Comparison of ENCODE assay signal across 21 cellular contexts in genomic region chr12:122046145-122046544, GRCh38. TPM values are rescaled to one million over a fixed set of nuclear protein-coding genes. Genes with fewer than 3 reads are reported as not detected.
DNase-seq lines count a peak whose midpoint lies in the region; ATAC-seq, FAIRE-seq and TF ChIP-seq lines count a peak whose summit lies in the region.
"Had no signal": no experiment of that assay in that cellular context is flagged by ENCODE, and none has a peak within 500 bp of the region (broad histone marks: within the 10 kb centered on the region; RNA-seq: fewer than 3 reads in every experiment).

No MANE protein-coding gene starts in this region.

- no peak overlapping the region for H2BK15ac ChIP-seq in H9 (ENCODE audit: low read depth, low read length)

- no peak for TF ChIP-seq EP300 in K562 (IDR thresholded peaks at IDR 0.05; ENCODE audit: low read length)

- TF ChIP-seq CTCF in H9 (conservative IDR thresholded peaks at IDR 0.05) (no peak), K562 (IDR thresholded peaks at IDR 0.05 in 2 of 3, conservative IDR thresholded peaks at IDR 0.05 in 1 of 3; ENCODE audit: insufficient read depth in 2 of 3, low read depth in 1 of 3, low read length in 3 of 3) (no peak), glutamatergic neuron (IDR thresholded peaks at IDR 0.05; ENCODE audit: partially characterized antibody, unreplicated experiment) (no peak), upper lobe of right lung (IDR thresholded peaks at IDR 0.05) (no peak)

- H4K20me1 ChIP-seq in H9 (ENCODE audit: control insufficient read depth, insufficient read depth, insufficient read length) (no peaks in the 10 kb centered on the region), K562 (replicated peaks; ENCODE audit: control insufficient read depth, insufficient read depth, low read length) (no peaks in the 10 kb centered on the region)

- H2BK20ac ChIP-seq in H9 (ENCODE audit: low read depth, low read length, poor library complexity, severe bottlenecking): no peak overlapping the region

- TF ChIP-seq POLR2A in K562 (conservative IDR thresholded peaks at IDR 0.05): no peak

- no peak overlapping the region for H4K8ac ChIP-seq in H9 (replicated peaks; ENCODE audit: insufficient read length, low read depth, low read length)

- H3K4me1 ChIP-seq in H9 (ENCODE audit: insufficient read depth, low read length) (no peaks in the 10 kb centered on the region), K562 (replicated peaks in 1 of 2; ENCODE audit: control insufficient read depth in 2 of 2, insufficient read depth in 2 of 2, low read length in 2 of 2) (peaks cover 0 to 5% of the 10 kb centered on the region in 2 experiments; a peak in 3 of 5 replicates), upper lobe of right lung (peaks cover 4% of the 10 kb centered on the region)
- H3K4me1 ChIP-seq: HAP-1 had no signal

- no peaks in the 10 kb centered on the region for H3K79me1 ChIP-seq in H9 (ENCODE audit: insufficient read depth, low read depth, low read length, poor library complexity, severe bottlenecking)

- no peak overlapping the region for H3K56ac ChIP-seq in H9 (ENCODE audit: insufficient read length, low read depth, low read length)

- H3T11ph ChIP-seq in H9 (ENCODE audit: low read length): no peak overlapping the region

- no peak overlapping the region for H4K91ac ChIP-seq in H9 (ENCODE audit: insufficient read length, low read depth, low read length)

- H3K9me1 ChIP-seq in K562 (ENCODE audit: control insufficient read depth, insufficient read depth, low read length): no peaks in the 10 kb centered on the region

- intact Hi-C loops in K562 (cut with micrococcal nuclease): no loop called here
- intact Hi-C loops in upper lobe of right lung (cut with DNase I): no loop called here

- no peak overlapping the region for H3K9ac ChIP-seq in H9 (ENCODE audit: extremely low read depth, insufficient read length, low read length)
- peak overlapping the region in 1 of 2 experiments; percentile 31; a peak in 1 of 4 replicates for H3K9ac ChIP-seq in K562 (ENCODE audit: insufficient read depth in 1 of 2, low read depth in 2 of 2, low read length in 2 of 2)

- H2AFZ ChIP-seq in H9 (ENCODE audit: low read length) (no peak overlapping the region), K562 (ENCODE audit: low read depth, low read length) (no peak overlapping the region)
- H2AFZ ChIP-seq: GM23338 had no signal

- DNase-seq in H9 (no peak), K562 (ENCODE audit: extremely low read depth in 1 of 4, low spot score in 3 of 4) (no peak), glutamatergic neuron (no peak), upper lobe of right lung (no peak), HuH-7.5 (ENCODE audit: low spot score) (no peak), OCI-M1 (lab: John Stamatoyannopoulos, UW) (no peak), hepatic stellate cell (ENCODE audit: low spot score) (no peak)
- DNase-seq: CD8-positive, alpha-beta T cell; COR-L47; DMS153; DMS79 treated with DMSO at 0.1 percent for 48 hours; EL; HFFc6 had no signal

- no peak overlapping the region for H3K4me3 ChIP-seq in K562
- no peak overlapping the region for H3K4me3 ChIP-seq in upper lobe of right lung
- H3K4me3 ChIP-seq: GM23338, HAP-1 had no signal

- H3K27me3 ChIP-seq in H9 (ENCODE audit: insufficient read depth, low read length) (no peaks in the 10 kb centered on the region), K562 (ENCODE audit: control insufficient read depth in 2 of 2, insufficient read depth in 2 of 2, low read length in 2 of 2) (no peaks in the 10 kb centered on the region), upper lobe of right lung (no peaks in the 10 kb centered on the region)

- ATAC-seq in K562: no peak
- ATAC-seq in upper lobe of right lung: peak; percentile 22
- ATAC-seq: CD8-positive, alpha-beta T cell; GM23338 had no signal

- H3K14ac ChIP-seq in H9 (ENCODE audit: insufficient read depth, low read length): no peak overlapping the region

- no peak overlapping the region for H2BK5ac ChIP-seq in H9 (ENCODE audit: insufficient read length, low read length)

- POLR2A ChIA-PET in K562 (lab: Yijun Ruan, JAX): interaction anchor here (0.6 to 0.7 kb wide), 2 partner anchors 17 to 20 kb away, joined by 5 read pairs; no protein-coding TSS in a partner anchor

- no peak overlapping the region for H2AK5ac ChIP-seq in H9 (ENCODE audit: insufficient read length, low read length)

- H3K36me3 Mint-ChIP-seq in H9 (ENCODE audit: insufficient read depth in 1 of 3, low read depth in 3 of 3) (peaks cover 10 to 60% (median 55%) of the 10 kb centered on the region in 3 experiments; a peak in 6 of 7 replicates), glutamatergic neuron (ENCODE audit: unreplicated experiment) (no peaks in the 10 kb centered on the region)

- H3K27ac Mint-ChIP-seq in H9 (peak overlapping the region in 2 of 3 experiments; percentile 35 to 44; a peak in 2 of 7 replicates), glutamatergic neuron (ENCODE audit: unreplicated experiment) (peak overlapping the region; percentile 42)
- H3K27ac Mint-ChIP-seq: CD8-positive, alpha-beta T cell; GM23338; HFFc6 had no signal

- H3K27ac ChIP-seq in H9 (ENCODE audit: insufficient read length, low read depth, low read length): no peak overlapping the region
- H3K27ac ChIP-seq in K562 (ENCODE audit: extremely low read depth, low read depth, low read length): no peak overlapping the region
- H3K27ac ChIP-seq in upper lobe of right lung: no peak overlapping the region
- H3K27ac ChIP-seq: HL-60 had no signal

- H3K79me2 ChIP-seq in H9 (ENCODE audit: insufficient read depth, low read length): no peaks in the 10 kb centered on the region
- no peaks in the 10 kb centered on the region for H3K79me2 ChIP-seq in K562 (ENCODE audit: control insufficient read depth, insufficient read depth, low read length)

- FAIRE-seq in K562 (lab: Jason Lieb, UNC): no peak
- FAIRE-seq: A204.1, D721Med, G401.6, GM12891 had no signal

- H2BK12ac ChIP-seq in H9 (ENCODE audit: insufficient read length, low read depth, low read length): no peak overlapping the region

- H3K23me2 ChIP-seq in H9 (ENCODE audit: insufficient read length, low read depth, low read length, poor library complexity, severe bottlenecking): no peaks in the 10 kb centered on the region

- BruUV-seq in K562 (replicated peaks; lab: Mats Ljungman, UMichigan): no TSS peak

- H3K4me2 ChIP-seq in H9 (ENCODE audit: insufficient read depth, insufficient read length, low read length): no peak overlapping the region
- H3K4me2 ChIP-seq in K562 (ENCODE audit: insufficient read depth, low read length): no peak overlapping the region
- H3K4me2 ChIP-seq: GM23338 had no signal

- H4K5ac ChIP-seq in H9 (ENCODE audit: insufficient read length, low read depth, low read length): no peak overlapping the region

- H3K4me1 Mint-ChIP-seq in H9: no peaks in the 10 kb centered on the region; a peak in 1 of 4 replicates
- H3K4me1 Mint-ChIP-seq in glutamatergic neuron (ENCODE audit: low read depth, unreplicated experiment): no peaks in the 10 kb centered on the region

- no peak overlapping the region for H3K18ac ChIP-seq in H9 (ENCODE audit: insufficient read length, low read depth, low read length)

- no peaks in the 10 kb centered on the region for H3K9me3 Mint-ChIP-seq in H9
- peaks cover 13% of the 10 kb centered on the region for H3K9me3 Mint-ChIP-seq in glutamatergic neuron (ENCODE audit: unreplicated experiment)
- H3K9me3 Mint-ChIP-seq: CD8-positive, alpha-beta T cell; HFFc6 had no signal

- H3K4me3 Mint-ChIP-seq in H9 (no peak overlapping the region), glutamatergic neuron (ENCODE audit: unreplicated experiment) (no peak overlapping the region)
- H3K4me3 Mint-ChIP-seq: CD14-positive monocyte; CD8-positive, alpha-beta T cell; GM23338; HFFc6 had no signal

- no peaks in the 10 kb centered on the region for H3K27me3 Mint-ChIP-seq in H9 (ENCODE audit: low read depth)
- peaks cover 3% of the 10 kb centered on the region for H3K27me3 Mint-ChIP-seq in glutamatergic neuron (ENCODE audit: unreplicated experiment)

- no peak overlapping the region for H2BK120ac ChIP-seq in H9 (ENCODE audit: low read depth, low read length, poor library complexity, severe bottlenecking)

- in situ Hi-C loops in K562 (cut with MboI): no loop called here

- H3K4ac ChIP-seq in H9 (ENCODE audit: low read depth, low read length): no peak overlapping the region

- H3K9me3 ChIP-seq in H9 (ENCODE audit: control insufficient read depth, low read depth, low read length) (no peaks in the 10 kb centered on the region), K562 (replicated peaks; ENCODE audit: control insufficient read depth, insufficient read depth, low read depth, low read length) (no peaks in the 10 kb centered on the region), upper lobe of right lung (no peaks in the 10 kb centered on the region)
- H3K9me3 ChIP-seq: HAP-1 had no signal

- CTCF ChIA-PET in K562 (lab: Yijun Ruan, JAX; ENCODE audit: low intra/inter-chr PET ratio): no interaction called here

- H3K36me3 ChIP-seq in K562 (ENCODE audit: control insufficient read depth, insufficient read depth, low read length): peaks cover 42% of the 10 kb centered on the region; the same call in 2 of the 3 replicates
- H3K36me3 ChIP-seq in upper lobe of right lung: peaks cover 13% of the 10 kb centered on the region

- no peak overlapping the region for H3K23ac ChIP-seq in H9 (ENCODE audit: insufficient read length, low read depth, low read length)

- WGBS in H9 (ENCODE audit: extremely low coverage, insufficient read length, low lambda C conversion rate): no CpG with 5 or more reads among the region's 7 CpGs
- 94% methylated on average over 7 of the region's 7 CpGs for WGBS in K562 (ENCODE audit: insufficient coverage, low coverage, missing lambda C conversion rate)

- no peak for TF ChIP-seq RAD21 in K562 (CRISPR knock-in tag; conservative IDR thresholded peaks at IDR 0.05 in 1 of 2, IDR thresholded peaks at IDR 0.05 in 1 of 2)

RNA-seq across cellular contexts. Expression of gene BCL7A, which starts 24.5 kb away (rescaled TPM):
- total RNA-seq in H9 (2021): 17.8 and 18.2 TPM in 2 replicates
- total RNA-seq in K562 (2011; cell fraction: chromatin; rRNA removed; ENCODE audit: low replicate concordance): 14.3 and 26.5 TPM in 2 replicates
- 14.6 and 18.5 TPM in 2 replicates for total RNA-seq in K562 (2011; cell fraction: nucleolus; rRNA removed)
- total RNA-seq in K562 (2011; cell fraction: nucleoplasm; rRNA removed): 12.9 and 13.2 TPM in 2 replicates
- 16.1 and 23.1 TPM in 2 replicates for total RNA-seq in K562 (2014; rRNA removed)
- total RNA-seq in K562 (2014; rRNA removed; fragmentation: Illumina TruSeq; extraction: Trizol): 11.0 and 13.6 TPM in 2 replicates
- total RNA-seq in K562 (2015; rRNA removed; fragmentation: Illumina TruSeq; extraction: Trizol): 14.9 TPM in 2 replicates
- total RNA-seq in K562 (2021): 19.9 and 21.9 TPM in 2 replicates
- polyA plus RNA-seq in K562 (2011; rRNA removed): 11.2 and 11.5 TPM in 2 replicates
- polyA plus RNA-seq in K562 (2011; cell fraction: cytosol; rRNA removed): 13.9 and 19.9 TPM in 2 replicates
- 9.8 and 12.1 TPM in 2 replicates for polyA plus RNA-seq in K562 (2011; cell fraction: nucleus; rRNA removed)
- polyA plus RNA-seq in K562 (2012): 14.5 and 17.2 TPM in 2 replicates
- 19.5 and 20.1 TPM in 2 replicates for polyA plus RNA-seq in K562 (2014; fragmentation: Illumina TruSeq; extraction: Trizol)
- under 1 TPM; 0.25 to 0.30 TPM for polyA plus RNA-seq in K562 (2014; fragmentation: Nextera tagmentation; extraction: Ambion mirVana)
- polyA plus RNA-seq in K562 (2014; rRNA removed): 16.8 and 17.1 TPM in 2 replicates
- 9.0 and 9.8 TPM in 2 replicates for polyA minus RNA-seq in K562 (2011; rRNA and poly(A)+ RNA removed)
- 8.2 and 11.0 TPM in 2 replicates for polyA minus RNA-seq in K562 (2011; cell fraction: cytosol; rRNA and poly(A)+ RNA removed)
- polyA minus RNA-seq in K562 (2011; cell fraction: nucleus; rRNA and poly(A)+ RNA removed): 2.8 and 4.3 TPM in 2 replicates
- 148 TPM for total RNA-seq in glutamatergic neuron (ENCODE audit: unreplicated experiment)
- total RNA-seq in upper lobe of right lung: 11.4 TPM

RNA-seq across cellular contexts. Expression of gene MLXIP, which starts 32.4 kb away (rescaled TPM):
- 28.6 and 32.4 TPM in 2 replicates for total RNA-seq in H9 (2021)
- total RNA-seq in K562 (2011; cell fraction: chromatin; rRNA removed; ENCODE audit: low replicate concordance): 289 and 513 TPM in 2 replicates
- total RNA-seq in K562 (2011; cell fraction: nucleolus; rRNA removed): 197 and 203 TPM in 2 replicates
- total RNA-seq in K562 (2011; cell fraction: nucleoplasm; rRNA removed): 215 and 311 TPM in 2 replicates
- 14.7 and 36.9 TPM in 2 replicates for total RNA-seq in K562 (2014; rRNA removed)
- total RNA-seq in K562 (2014; rRNA removed; fragmentation: Illumina TruSeq; extraction: Trizol): 13.8 and 18.1 TPM in 2 replicates
- total RNA-seq in K562 (2015; rRNA removed; fragmentation: Illumina TruSeq; extraction: Trizol): 25.8 and 28.9 TPM in 2 replicates
- total RNA-seq in K562 (2021): 65.8 and 66.3 TPM in 2 replicates
- polyA plus RNA-seq in K562 (2011; rRNA removed): 14.4 and 20.7 TPM in 2 replicates
- 9.9 and 11.6 TPM in 2 replicates for polyA plus RNA-seq in K562 (2011; cell fraction: cytosol; rRNA removed)
- polyA plus RNA-seq in K562 (2011; cell fraction: nucleus; rRNA removed): 78.1 and 99.4 TPM in 2 replicates
- 33.1 and 37.7 TPM in 2 replicates for polyA plus RNA-seq in K562 (2012)
- polyA plus RNA-seq in K562 (2014; fragmentation: Illumina TruSeq; extraction: Trizol): 40.7 and 46.7 TPM in 2 replicates
- 1 to 10 TPM; 2.2 to 3.8 TPM for polyA plus RNA-seq in K562 (2014; fragmentation: Nextera tagmentation; extraction: Ambion mirVana)
- polyA plus RNA-seq in K562 (2014; rRNA removed): 26.0 and 26.5 TPM in 2 replicates
- polyA minus RNA-seq in K562 (2011; rRNA and poly(A)+ RNA removed): 20.9 and 23.5 TPM in 2 replicates
- 51.8 and 60.9 TPM in 2 replicates for polyA minus RNA-seq in K562 (2011; cell fraction: cytosol; rRNA and poly(A)+ RNA removed)
- 61.8 and 88.5 TPM in 2 replicates for polyA minus RNA-seq in K562 (2011; cell fraction: nucleus; rRNA and poly(A)+ RNA removed)
- total RNA-seq in glutamatergic neuron (ENCODE audit: unreplicated experiment): 120 TPM
- 57.4 TPM for total RNA-seq in upper lobe of right lung
